ENCODE assay signal across 9 cellular contexts in genomic region chr15:94327356-94327936, GRCh38.
DNase-seq lines count a peak whose midpoint lies in the region; ATAC-seq and TF ChIP-seq lines count a peak whose summit lies in the region.
"Had no signal": no experiment of that assay in that cellular context is flagged by ENCODE, and none has a peak within 500 bp of the region (broad histone marks: within the 10 kb centered on the region; RNA-seq: fewer than 3 reads in every experiment).

No MANE protein-coding gene starts in this region.

- no peaks in the 10 kb centered on the region for H3K36me3 ChIP-seq in liver (ENCODE audit: control insufficient read depth in 4 of 4, insufficient read depth in 3 of 4, low read depth in 1 of 4, low read length in 3 of 4)

- 69% methylated on average over 2 of the region's 2 CpGs for WGBS in liver

- H3K27me3 Mint-ChIP-seq in stimulated activated memory B cell treated with anti-CD40 and anti-IgM and Interleukin-4, amounts not matched to agents 10 μg/mL and 1 μg/mL and 100 μg/mL, for 72 hours, result no peaks in the 10 kb centered on the region
- H3K27me3 Mint-ChIP-seq: central memory CD8-positive, alpha-beta T cell had no signal

- H3K27ac ChIP-seq in liver (ENCODE audit: low read depth in 1 of 2, low read length in 2 of 2), result no peak overlapping the region

- H3K9me3 ChIP-seq in liver (ENCODE audit: control insufficient read depth in 4 of 4, low read length in 3 of 4), result no peaks in the 10 kb centered on the region

- TF ChIP-seq CTCF in GM10266 (IDR thresholded peaks at IDR 0.05; ENCODE audit: control insufficient read depth, insufficient read depth, low read depth, missing control alignments) (peak; percentile 45), NB4 (IDR thresholded peaks at IDR 0.05; ENCODE audit: low read depth, low read length) (peak; percentile 78), liver (IDR thresholded peaks at IDR 0.05; ENCODE audit: low read depth, low read length, missing input control) (peak; percentile 71)

- TF ChIP-seq POLR2A in NB4 (IDR thresholded peaks at IDR 0.05; ENCODE audit: extremely low read depth, insufficient read length), result no peak

- TF ChIP-seq RAD21 in liver (IDR thresholded peaks at IDR 0.05), result peak; percentile 80 to 82

- H3K9me3 Mint-ChIP-seq in stimulated activated memory B cell treated with anti-CD40 and anti-IgM and Interleukin-4, amounts not matched to agents 10 μg/mL and 1 μg/mL and 100 μg/mL, for 72 hours, result no peaks in the 10 kb centered on the region
- H3K9me3 Mint-ChIP-seq: central memory CD8-positive, alpha-beta T cell had no signal

- no peaks in the 10 kb centered on the region for H3K4me1 ChIP-seq in liver (ENCODE audit: control insufficient read depth in 4 of 4, insufficient read depth in 4 of 4, low read length in 3 of 4)

- H3K9ac ChIP-seq in liver (ENCODE audit: low read depth in 1 of 2, low read length in 2 of 2), result no peak overlapping the region

- H3K4me1 Mint-ChIP-seq in stimulated activated memory B cell treated with anti-CD40 and anti-IgM and Interleukin-4, amounts not matched to agents 10 μg/mL and 1 μg/mL and 100 μg/mL, for 72 hours, result peaks cover 14% of the 10 kb centered on the region

- no peaks in the 10 kb centered on the region for H3K27me3 ChIP-seq in liver (ENCODE audit: control insufficient read depth in 4 of 4, insufficient read depth in 4 of 4, low read length in 3 of 4)

- no peak overlapping the region for H3K27ac Mint-ChIP-seq in stimulated activated memory B cell treated with anti-CD40 and anti-IgM and Interleukin-4, amounts not matched to agents 10 μg/mL and 1 μg/mL and 100 μg/mL, for 72 hours

- peak; percentile 32 for DNase-seq in A172 (ENCODE audit: low spot score)
- DNase-seq in GM10266 (ENCODE audit: extremely low spot score), result no peak
- peak; percentile 62 for DNase-seq in NB4 (ENCODE audit: low read depth)
- DNase-seq in astrocyte of the hippocampus (ENCODE audit: low read depth, low spot score), result peak; percentile 55
- no peak for DNase-seq in epidermal melanocyte (ENCODE audit: insufficient read length, low spot score)
- no peak for DNase-seq in activated effector memory CD4-positive, alpha-beta T cell treated with anti-CD3 and anti-CD28 coated beads, Interleukin-2, amount 50 U/mL, for 16 hours

- ATAC-seq in stimulated activated memory B cell treated with anti-CD40 and anti-IgM and Interleukin-4, amounts not matched to agents 10 μg/mL and 1 μg/mL and 100 μg/mL, for 72 hours, result no peak

- no peak overlapping the region for H3K4me3 ChIP-seq in NB4 (ENCODE audit: low read depth, low read length)
- no peak overlapping the region for H3K4me3 ChIP-seq in liver (ENCODE audit: low read depth in 1 of 3, low read length in 3 of 3)

- H3K36me3 Mint-ChIP-seq in stimulated activated memory B cell treated with anti-CD40 and anti-IgM and Interleukin-4, amounts not matched to agents 10 μg/mL and 1 μg/mL and 100 μg/mL, for 72 hours, result peaks cover 24% of the 10 kb centered on the region

- H3K4me3 Mint-ChIP-seq in stimulated activated memory B cell treated with anti-CD40 and anti-IgM and Interleukin-4, amounts not matched to agents 10 μg/mL and 1 μg/mL and 100 μg/mL, for 72 hours, result no peak overlapping the region
- H3K4me3 Mint-ChIP-seq: central memory CD8-positive, alpha-beta T cell had no signal

TF ChIP-seq in liver, 16 proteins besides CTCF, POLR2A, EP300 and RAD21:
- TF ChIP-seq TAF1 (conservative IDR thresholded peaks at IDR 0.05), result no peak
- no peak for TF ChIP-seq YY1 (IDR thresholded peaks at IDR 0.05)
- TF ChIP-seq SP1 (IDR thresholded peaks at IDR 0.05), result no peak
- TF ChIP-seq NR2F2 (IDR thresholded peaks at IDR 0.05), result no peak
- TF ChIP-seq, protein P1, sequence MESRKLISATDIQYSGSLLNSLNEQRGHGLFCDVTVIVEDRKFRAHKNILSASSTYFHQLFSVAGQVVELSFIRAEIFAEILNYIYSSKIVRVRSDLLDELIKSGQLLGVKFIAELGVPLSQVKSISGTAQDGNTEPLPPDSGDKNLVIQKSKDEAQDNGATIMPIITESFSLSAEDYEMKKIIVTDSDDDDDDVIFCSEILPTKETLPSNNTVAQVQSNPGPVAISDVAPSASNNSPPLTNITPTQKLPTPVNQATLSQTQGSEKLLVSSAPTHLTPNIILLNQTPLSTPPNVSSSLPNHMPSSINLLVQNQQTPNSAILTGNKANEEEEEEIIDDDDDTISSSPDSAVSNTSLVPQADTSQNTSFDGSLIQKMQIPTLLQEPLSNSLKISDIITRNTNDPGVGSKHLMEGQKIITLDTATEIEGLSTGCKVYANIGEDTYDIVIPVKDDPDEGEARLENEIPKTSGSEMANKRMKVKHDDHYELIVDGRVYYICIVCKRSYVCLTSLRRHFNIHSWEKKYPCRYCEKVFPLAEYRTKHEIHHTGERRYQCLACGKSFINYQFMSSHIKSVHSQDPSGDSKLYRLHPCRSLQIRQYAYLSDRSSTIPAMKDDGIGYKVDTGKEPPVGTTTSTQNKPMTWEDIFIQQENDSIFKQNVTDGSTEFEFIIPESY (IDR thresholded peaks at IDR 0.05), result no peak
- no peak for TF ChIP-seq HNF4A (conservative IDR thresholded peaks at IDR 0.05)
- TF ChIP-seq FOXA1 (IDR thresholded peaks at IDR 0.05), result no peak
- no peak for TF ChIP-seq EGR1 (IDR thresholded peaks at IDR 0.05; ENCODE audit: low read depth in 2 of 2)
- TF ChIP-seq RXRA (IDR thresholded peaks at IDR 0.05), result no peak
- no peak for TF ChIP-seq HNF4G (IDR thresholded peaks at IDR 0.05)

Comparison
In these comparisons a context has a peak if more than half of its experiments do, and no peak if none do; other contexts are left out.
1. DNase-seq: peak in A172 (single experiment), NB4 (single experiment) and astrocyte of the hippocampus (single experiment); none in GM10266 (single experiment), epidermal melanocyte (single experiment) and activated effector memory CD4-positive, alpha-beta T cell treated with anti-CD3 and anti-CD28 coated beads, Interleukin-2, amount 50 U/mL, for 16 hours (single experiment).
2. Peak in every context shown above with its lines, with median percentiles within 50 percentile points of each other: CTCF ChIP-seq.